ENCODE assay signal across 5 cellular contexts in genomic region chr22:30383061-30383460, GRCh38.
"Had no signal": no experiment of that assay in that cellular context is flagged by ENCODE, and none has a peak within 500 bp of the region (broad histone marks: within the 10 kb centered on the region; RNA-seq: fewer than 3 reads in every experiment).

No MANE protein-coding gene starts in this region.

- ATAC-seq: GM23338, K562 had no signal

- H2AFZ ChIP-seq: GM23338 had no signal

- H3K27ac Mint-ChIP-seq: GM23338, H9 had no signal

- H3K4me3 ChIP-seq: GM23338, K562 had no signal

- H3K9me3 Mint-ChIP-seq: GM23338 had no signal

- H3K4me3 Mint-ChIP-seq: GM23338, H9 had no signal

- H3K4me2 ChIP-seq: GM23338 had no signal

- DNase-seq: H9, HCEC 1CT, IMR-90 had no signal
